In genomic region chr4:181908168-181908567, GRCh38 we compare ENCODE assay signal across 11 cellular contexts.
"Had no signal": no experiment of that assay in that cellular context is flagged by ENCODE, and none has a peak within 500 bp of the region (broad histone marks: within the 10 kb centered on the region; RNA-seq: fewer than 3 reads in every experiment).

No MANE protein-coding gene starts in this region.

- H3K4me3 ChIP-seq: esophagus squamous epithelium, tibial nerve had no signal

- H3K4me1 ChIP-seq: esophagus squamous epithelium, tibial nerve had no signal

- H3K36me3 ChIP-seq: esophagus squamous epithelium, tibial nerve, WERI-Rb-1 had no signal

- H3K27me3 ChIP-seq: esophagus squamous epithelium, tibial nerve had no signal

- FAIRE-seq: bronchial epithelial cell, endothelial cell of umbilical vein, urothelium cell line had no signal

- DNase-seq: activated CD4-positive, alpha-beta T cell treated with anti-CD3 and anti-CD28 coated beads, Interleukin-2, amount 50 U/mL, for 4 hours; activated naive CD8-positive, alpha-beta T cell treated with anti-CD3 and anti-CD28 coated beads, Interleukin-2, amount 10 ng/mL, durations not matched to agents 7 days and 5 days; anterior cingulate cortex; effector memory CD4-positive, alpha-beta T cell; esophagus squamous epithelium; naive B cell; WERI-Rb-1 had no signal

- H3K27ac ChIP-seq: esophagus squamous epithelium, tibial nerve, WERI-Rb-1 had no signal
